ENCODE assay signal across 16 cellular contexts in the genomic region with DNA sequence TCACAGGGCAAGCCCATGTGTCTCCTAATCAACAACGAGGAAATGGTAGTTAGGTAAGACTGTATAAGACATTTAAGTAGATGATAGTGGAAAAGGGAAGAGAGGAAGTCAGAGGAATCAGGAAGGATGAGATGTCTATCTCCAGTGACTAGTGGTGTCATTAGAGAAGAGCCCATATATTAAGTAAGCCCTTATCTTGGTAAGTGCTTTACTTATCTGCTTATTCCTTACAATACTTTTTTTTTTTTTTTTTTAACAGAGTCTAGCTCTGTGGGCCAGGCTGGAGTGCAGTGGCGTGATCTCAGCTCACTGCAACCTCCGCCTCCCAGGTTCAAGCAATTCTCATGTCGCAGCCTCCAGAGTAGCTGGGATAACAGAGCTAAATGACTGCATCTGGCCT. TPM values are rescaled to one million over a fixed set of nuclear protein-coding genes. Genes with fewer than 3 reads are reported as not detected.
DNase-seq lines count a peak whose midpoint lies in the region; ATAC-seq and TF ChIP-seq lines count a peak whose summit lies in the region.
"Had no signal": no experiment of that assay in that cellular context is flagged by ENCODE, and none has a peak within 500 bp of the region (broad histone marks: within the 10 kb centered on the region; RNA-seq: fewer than 3 reads in every experiment).

No MANE protein-coding gene starts in this region.

- ATAC-seq in activated T-cell treated with anti-CD3 and anti-CD28 coated beads, Interleukin-2, amount 50 U/mL, for 72 hours (replicated peaks in 1 of 2) = no peak
- no peak for ATAC-seq in RWPE2 (ENCODE audit: low read depth)
- no peak for ATAC-seq in central memory CD8-positive, alpha-beta T cell (replicated peaks; ENCODE audit: extremely low read depth, poor library complexity, severe bottlenecking)
- ATAC-seq in stimulated activated memory B cell treated with anti-CD40 and anti-IgM and Interleukin-4, amounts not matched to agents 10 μg/mL and 1 μg/mL and 100 μg/mL, for 72 hours = no peak
- no peak for ATAC-seq in HG02798 (IDR thresholded peaks at IDR 0.05; ENCODE audit: poor library complexity, unreplicated experiment)
- ATAC-seq: activated CD8-positive, alpha-beta memory T cell treated with anti-CD3 and anti-CD28 coated beads, Interleukin-2, amount 10 ng/mL, durations not matched to agents 7 days and 5 days; left ventricle myocardium superior had no signal

- H3K9me3 ChIP-seq in RWPE2 (ENCODE audit: severe bottlenecking) = no peaks in the 10 kb centered on the region
- H3K9me3 ChIP-seq: stomach had no signal

- H3K4me1 ChIP-seq in RWPE2 (ENCODE audit: insufficient read depth, poor library complexity, severe bottlenecking) = peaks cover 48% of the 10 kb centered on the region

- no peak overlapping the region for H3K4me3 Mint-ChIP-seq in activated T-cell treated with anti-CD3 and anti-CD28 coated beads, Interleukin-2, amount 50 U/mL, for 72 hours
- no peak overlapping the region for H3K4me3 Mint-ChIP-seq in central memory CD8-positive, alpha-beta T cell
- no peak overlapping the region for H3K4me3 Mint-ChIP-seq in stimulated activated memory B cell treated with anti-CD40 and anti-IgM and Interleukin-4, amounts not matched to agents 10 μg/mL and 1 μg/mL and 100 μg/mL, for 72 hours
- no peak overlapping the region for H3K4me3 Mint-ChIP-seq in activated naive CD4-positive, alpha-beta T cell treated with anti-CD3 and anti-CD28 coated beads, Interleukin-2, amount 10 ng/mL, durations not matched to agents 7 days and 5 days
- H3K4me3 Mint-ChIP-seq: activated B cell treated with CpG ODN at 0.5 μM for 24 hours; activated CD8-positive, alpha-beta memory T cell treated with anti-CD3 and anti-CD28 coated beads, Interleukin-2, amount 10 ng/mL, durations not matched to agents 7 days and 5 days; nephron progenitor cell had no signal

- H3K4me1 Mint-ChIP-seq in activated T-cell treated with anti-CD3 and anti-CD28 coated beads, Interleukin-2, amount 50 U/mL, for 72 hours (ENCODE audit: low read depth) = peaks cover 67% of the 10 kb centered on the region
- H3K4me1 Mint-ChIP-seq in central memory CD8-positive, alpha-beta T cell = peaks cover 60% of the 10 kb centered on the region
- H3K4me1 Mint-ChIP-seq in stimulated activated memory B cell treated with anti-CD40 and anti-IgM and Interleukin-4, amounts not matched to agents 10 μg/mL and 1 μg/mL and 100 μg/mL, for 72 hours = peaks cover 60% of the 10 kb centered on the region
- H3K4me1 Mint-ChIP-seq in activated naive CD4-positive, alpha-beta T cell treated with anti-CD3 and anti-CD28 coated beads, Interleukin-2, amount 10 ng/mL, durations not matched to agents 7 days and 5 days = peaks cover 30% of the 10 kb centered on the region

- H3K36me3 Mint-ChIP-seq in activated T-cell treated with anti-CD3 and anti-CD28 coated beads, Interleukin-2, amount 50 U/mL, for 72 hours (ENCODE audit: insufficient read depth in 2 of 2) = no peaks in the 10 kb centered on the region
- peaks cover 11% of the 10 kb centered on the region for H3K36me3 Mint-ChIP-seq in central memory CD8-positive, alpha-beta T cell (ENCODE audit: insufficient read depth)
- H3K36me3 Mint-ChIP-seq in stimulated activated memory B cell treated with anti-CD40 and anti-IgM and Interleukin-4, amounts not matched to agents 10 μg/mL and 1 μg/mL and 100 μg/mL, for 72 hours = peaks cover 6% of the 10 kb centered on the region
- peaks cover 11% of the 10 kb centered on the region for H3K36me3 Mint-ChIP-seq in activated naive CD4-positive, alpha-beta T cell treated with anti-CD3 and anti-CD28 coated beads, Interleukin-2, amount 10 ng/mL, durations not matched to agents 7 days and 5 days

- TF ChIP-seq CTCF in RWPE2 (IDR thresholded peaks at IDR 0.05; ENCODE audit: poor library complexity, severe bottlenecking) = no peak

- no peaks in the 10 kb centered on the region for H3K27me3 Mint-ChIP-seq in activated T-cell treated with anti-CD3 and anti-CD28 coated beads, Interleukin-2, amount 50 U/mL, for 72 hours (ENCODE audit: low read depth)
- H3K27me3 Mint-ChIP-seq in central memory CD8-positive, alpha-beta T cell = no peaks in the 10 kb centered on the region
- no peaks in the 10 kb centered on the region for H3K27me3 Mint-ChIP-seq in stimulated activated memory B cell treated with anti-CD40 and anti-IgM and Interleukin-4, amounts not matched to agents 10 μg/mL and 1 μg/mL and 100 μg/mL, for 72 hours
- no peaks in the 10 kb centered on the region for H3K27me3 Mint-ChIP-seq in activated naive CD4-positive, alpha-beta T cell treated with anti-CD3 and anti-CD28 coated beads, Interleukin-2, amount 10 ng/mL, durations not matched to agents 7 days and 5 days
- H3K27me3 Mint-ChIP-seq: activated B cell treated with CpG ODN at 0.5 μM for 24 hours; activated CD8-positive, alpha-beta memory T cell treated with anti-CD3 and anti-CD28 coated beads, Interleukin-2, amount 10 ng/mL, durations not matched to agents 7 days and 5 days; CD8-positive, alpha-beta memory T cell had no signal

- H3K4me3 ChIP-seq in RWPE2 (ENCODE audit: severe bottlenecking) = no peak overlapping the region
- H3K4me3 ChIP-seq: stomach had no signal

- CTCF ChIA-PET in activated naive CD4-positive, alpha-beta T cell treated with anti-CD3 and anti-CD28 coated beads, Interleukin-2, amount 10 ng/mL, durations not matched to agents 7 days and 5 days (lab: Charles Lee) = no interaction called here

- peak overlapping the region; percentile 67 for H3K27ac Mint-ChIP-seq in activated T-cell treated with anti-CD3 and anti-CD28 coated beads, Interleukin-2, amount 50 U/mL, for 72 hours
- H3K27ac Mint-ChIP-seq in central memory CD8-positive, alpha-beta T cell (ENCODE audit: low read depth) = peak overlapping the region; percentile 80
- H3K27ac Mint-ChIP-seq in stimulated activated memory B cell treated with anti-CD40 and anti-IgM and Interleukin-4, amounts not matched to agents 10 μg/mL and 1 μg/mL and 100 μg/mL, for 72 hours = peak overlapping the region; percentile 30
- no peak overlapping the region for H3K27ac Mint-ChIP-seq in activated naive CD4-positive, alpha-beta T cell treated with anti-CD3 and anti-CD28 coated beads, Interleukin-2, amount 10 ng/mL, durations not matched to agents 7 days and 5 days
- H3K27ac Mint-ChIP-seq: activated B cell treated with CpG ODN at 0.5 μM for 24 hours, nephron progenitor cell had no signal

- no peak for DNase-seq in activated T-cell treated with anti-CD3 and anti-CD28 coated beads, Interleukin-2, amount 50 U/mL, for 72 hours
- no peak for DNase-seq in activated T-cell treated with anti-CD3 and anti-CD28 coated beads, Interleukin-2, amount 50 U/mL, for 48 hours
- DNase-seq in RWPE2 (ENCODE audit: low spot score) = no peak
- DNase-seq in central memory CD8-positive, alpha-beta T cell (ENCODE audit: low spot score in 2 of 2) = no peak
- no peak for DNase-seq in activated naive CD4-positive, alpha-beta T cell treated with anti-CD3 and anti-CD28 coated beads, Interleukin-2, amount 10 ng/mL, durations not matched to agents 7 days and 5 days
- no peak for DNase-seq in NCI-H2107 treated with DMSO at 0.1 percent for 48 hours (lab: John Stamatoyannopoulos, UW; ENCODE audit: unreplicated experiment)
- DNase-seq: activated B cell treated with CpG ODN at 0.5 μM for 24 hours; activated CD8-positive, alpha-beta memory T cell treated with anti-CD3 and anti-CD28 coated beads, Interleukin-2, amount 10 ng/mL, durations not matched to agents 7 days and 5 days; CD8-positive, alpha-beta memory T cell; Karpas-422; left ventricle myocardium superior; NCI-H187 treated with DMSO at 0.1 percent for 48 hours; nephron progenitor cell; stomach had no signal

- no peaks in the 10 kb centered on the region for H3K27me3 ChIP-seq in RWPE2 (ENCODE audit: insufficient read depth, poor library complexity, severe bottlenecking)
- H3K27me3 ChIP-seq: stomach had no signal

- H3K9me3 Mint-ChIP-seq in activated T-cell treated with anti-CD3 and anti-CD28 coated beads, Interleukin-2, amount 50 U/mL, for 72 hours = no peaks in the 10 kb centered on the region
- no peaks in the 10 kb centered on the region for H3K9me3 Mint-ChIP-seq in central memory CD8-positive, alpha-beta T cell
- no peaks in the 10 kb centered on the region for H3K9me3 Mint-ChIP-seq in stimulated activated memory B cell treated with anti-CD40 and anti-IgM and Interleukin-4, amounts not matched to agents 10 μg/mL and 1 μg/mL and 100 μg/mL, for 72 hours
- no peaks in the 10 kb centered on the region for H3K9me3 Mint-ChIP-seq in activated naive CD4-positive, alpha-beta T cell treated with anti-CD3 and anti-CD28 coated beads, Interleukin-2, amount 10 ng/mL, durations not matched to agents 7 days and 5 days
- H3K9me3 Mint-ChIP-seq: activated B cell treated with CpG ODN at 0.5 μM for 24 hours; CD8-positive, alpha-beta memory T cell; nephron progenitor cell had no signal

- H3K36me3 ChIP-seq in RWPE2 (ENCODE audit: low read depth) = peaks cover 14% of the 10 kb centered on the region

- peak overlapping the region; percentile 86 for H3K27ac ChIP-seq in RWPE2 (ENCODE audit: poor library complexity, severe bottlenecking)

RNA-seq across cellular contexts. Expression of gene RNF11, which starts 29.5 kb away (rescaled TPM):
- total RNA-seq in activated T-cell treated with anti-CD3 and anti-CD28 coated beads, Interleukin-2, amount 50 U/mL, for 72 hours = 10 to 100 TPM; 23.7 to 28.0 TPM
